ENCODE assay signal across 27 cellular contexts in the genomic region with DNA sequence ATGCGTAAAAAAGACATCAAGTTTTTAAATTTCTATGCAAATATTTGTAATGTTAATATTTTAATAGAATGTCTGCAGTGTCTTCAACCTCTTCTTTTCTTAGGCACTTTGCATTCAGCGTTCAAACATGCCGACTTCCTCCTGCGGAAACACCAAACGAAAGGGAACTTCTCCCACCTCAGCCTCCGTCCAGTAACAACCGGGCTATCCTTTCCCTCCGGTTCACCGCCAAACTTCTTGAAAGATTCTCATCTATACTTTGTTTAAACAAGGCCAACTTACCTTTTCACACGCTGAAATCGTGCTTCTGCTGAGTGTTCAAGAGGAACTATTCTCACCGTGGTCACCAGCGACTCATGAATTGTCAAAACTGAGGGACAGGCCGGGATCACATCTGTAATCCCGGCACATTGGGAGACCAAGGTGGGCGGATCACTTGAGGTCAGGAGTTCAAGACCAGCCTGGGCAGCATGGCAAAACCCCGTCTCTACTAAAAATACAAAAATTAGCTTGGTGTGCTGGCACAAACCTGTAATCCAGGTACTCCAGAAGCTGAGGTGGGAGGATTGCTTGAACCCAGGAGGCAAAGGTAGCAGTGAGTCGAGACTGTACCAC.
"Had no signal": no experiment of that assay in that cellular context is flagged by ENCODE, and none has a peak within 500 bp of the region (broad histone marks: within the 10 kb centered on the region; RNA-seq: fewer than 3 reads in every experiment).

No MANE protein-coding gene starts in this region.

- ATAC-seq: esophagus mucosa; foreskin keratinocyte; gastroesophageal sphincter; heart left ventricle; left cardiac atrium; left lung; mucosa of descending colon; sciatic nerve; stimulated activated effector memory CD8-positive, alpha-beta T cell treated with anti-CD3 and anti-CD28 coated beads, Interleukin-12 subunit alpha, Interleukin-12 subunit beta, amount 100 ng/mL, for 72 hours had no signal

- H3K4me1 ChIP-seq: colonic mucosa, heart left ventricle, left lung, prostate gland, right atrium auricular region, stomach, thyroid gland had no signal

- H3K27ac Mint-ChIP-seq: dendritic cell treated with granulocyte-macrophage colony-stimulating factor and Interleukin-4, amounts not matched to agents 40 ng/mL and 50 ng/mL, for 4 days; endodermal cell; mesothelial cell of epicardium; naive B cell; nephron; stimulated activated effector memory CD8-positive, alpha-beta T cell treated with anti-CD3 and anti-CD28 coated beads, Interleukin-12 subunit alpha, Interleukin-12 subunit beta, amount 100 ng/mL, for 72 hours; type B pancreatic cell had no signal

- H3K27ac ChIP-seq: colonic mucosa, gastroesophageal sphincter, heart left ventricle, left lung, prostate gland, right atrium auricular region, stomach, thyroid gland had no signal

- H3K9me3 Mint-ChIP-seq: dendritic cell treated with granulocyte-macrophage colony-stimulating factor and Interleukin-4, amounts not matched to agents 40 ng/mL and 50 ng/mL, for 4 days; endodermal cell; mesothelial cell of epicardium; nephron; stimulated activated effector memory CD8-positive, alpha-beta T cell treated with anti-CD3 and anti-CD28 coated beads, Interleukin-12 subunit alpha, Interleukin-12 subunit beta, amount 100 ng/mL, for 72 hours; type B pancreatic cell had no signal

- H3K4me1 Mint-ChIP-seq: naive B cell; nephron; stimulated activated effector memory CD8-positive, alpha-beta T cell treated with anti-CD3 and anti-CD28 coated beads, Interleukin-12 subunit alpha, Interleukin-12 subunit beta, amount 100 ng/mL, for 72 hours had no signal

- H3K4me3 Mint-ChIP-seq: dendritic cell treated with granulocyte-macrophage colony-stimulating factor and Interleukin-4, amounts not matched to agents 40 ng/mL and 50 ng/mL, for 4 days; endodermal cell; mesothelial cell of epicardium; nephron; stimulated activated effector memory CD8-positive, alpha-beta T cell treated with anti-CD3 and anti-CD28 coated beads, Interleukin-12 subunit alpha, Interleukin-12 subunit beta, amount 100 ng/mL, for 72 hours; type B pancreatic cell had no signal

- H3K27me3 Mint-ChIP-seq: dendritic cell treated with granulocyte-macrophage colony-stimulating factor and Interleukin-4, amounts not matched to agents 40 ng/mL and 50 ng/mL, for 4 days; naive B cell; type B pancreatic cell had no signal

- DNase-seq: colonic mucosa; effector CD8-positive, alpha-beta T cell; endodermal cell; foreskin keratinocyte; heart left ventricle; hippocampal formation; left cardiac atrium; left lung; mesenchymal stem cell; mucosa of descending colon; naive B cell; nucleus accumbens; stimulated activated CD4-positive, alpha-beta T cell treated with anti-CD3 and anti-CD28 coated beads, Interleukin-2, amount 100 ng/mL, for 24 hours; stimulated activated CD4-positive, alpha-beta T cell treated with anti-CD3 and anti-CD28 coated beads, Interleukin-4, amount 100 ng/mL, for 24 hours; stimulated activated naive CD4-positive, alpha-beta T cell treated with Interleukin-2 at 50 U/mL for 16 hours; stomach; thyroid gland had no signal

- H3K36me3 ChIP-seq: colonic mucosa, gastroesophageal sphincter, heart left ventricle, left lung, prostate gland, right atrium auricular region, stomach, thyroid gland had no signal

- H3K36me3 Mint-ChIP-seq: mesothelial cell of epicardium; naive B cell; stimulated activated effector memory CD8-positive, alpha-beta T cell treated with anti-CD3 and anti-CD28 coated beads, Interleukin-12 subunit alpha, Interleukin-12 subunit beta, amount 100 ng/mL, for 72 hours; type B pancreatic cell had no signal

- H3K4me3 ChIP-seq: colonic mucosa, gastroesophageal sphincter, heart left ventricle, left lung, mucosa of descending colon, prostate gland, right atrium auricular region, stomach, thyroid gland had no signal

- H3K27me3 ChIP-seq: colonic mucosa, foreskin keratinocyte, gastroesophageal sphincter, heart left ventricle, left lung, right atrium auricular region, stomach, thyroid gland had no signal
